Comparison of ENCODE assay signal across 1 cellular context in genomic region chr18:70334728-70335329, GRCh38.
TF ChIP-seq lines count a peak whose summit lies in the region.

No MANE protein-coding gene starts in this region.

TF ChIP-seq in HepG2, 621 proteins besides CTCF, POLR2A, EP300 and RAD21 (continued from another document and continues in another):
- 0 out of 2 replicates have a peak, but pooled peaks have one; percentile 45 for TF ChIP-seq PRDM10 (CRISPR knock-in tag; IDR thresholded peaks at IDR 0.05; ENCODE audit: low read depth)
- TF ChIP-seq AKAP8 (CRISPR knock-in tag; IDR thresholded peaks at IDR 0.05) = no peak
- TF ChIP-seq ZNF710 (CRISPR knock-in tag; IDR thresholded peaks at IDR 0.05; ENCODE audit: borderline replicate concordance) = peak; percentile 93; the same call in 1 of the 2 replicates
- 0 out of 2 replicates have a peak, but pooled peaks have one; percentile 74 for TF ChIP-seq ZNF792 (CRISPR knock-in tag; IDR thresholded peaks at IDR 0.05)
- TF ChIP-seq KDM4B (CRISPR knock-in tag; IDR thresholded peaks at IDR 0.05) = peak; percentile 55; the same call in 1 of the 2 replicates
- no peak for TF ChIP-seq GABPA (IDR thresholded peaks at IDR 0.05; ENCODE audit: low read depth, low read length)
- TF ChIP-seq GABPA (CRISPR knock-in tag; IDR thresholded peaks at IDR 0.05; ENCODE audit: low read depth) = peak; percentile 37
- TF ChIP-seq JUNB (CRISPR knock-in tag; IDR thresholded peaks at IDR 0.05; ENCODE audit: borderline replicate concordance) = no peak
- no peak for TF ChIP-seq MBD4 (IDR thresholded peaks at IDR 0.05; ENCODE audit: borderline replicate concordance, low read length)
- TF ChIP-seq STAG1 (CRISPR knock-in tag; IDR thresholded peaks at IDR 0.05) = peak; percentile 30
- TF ChIP-seq ZNF616 (CRISPR knock-in tag; IDR thresholded peaks at IDR 0.05; ENCODE audit: low read depth) = no peak
- TF ChIP-seq, protein P1, sequence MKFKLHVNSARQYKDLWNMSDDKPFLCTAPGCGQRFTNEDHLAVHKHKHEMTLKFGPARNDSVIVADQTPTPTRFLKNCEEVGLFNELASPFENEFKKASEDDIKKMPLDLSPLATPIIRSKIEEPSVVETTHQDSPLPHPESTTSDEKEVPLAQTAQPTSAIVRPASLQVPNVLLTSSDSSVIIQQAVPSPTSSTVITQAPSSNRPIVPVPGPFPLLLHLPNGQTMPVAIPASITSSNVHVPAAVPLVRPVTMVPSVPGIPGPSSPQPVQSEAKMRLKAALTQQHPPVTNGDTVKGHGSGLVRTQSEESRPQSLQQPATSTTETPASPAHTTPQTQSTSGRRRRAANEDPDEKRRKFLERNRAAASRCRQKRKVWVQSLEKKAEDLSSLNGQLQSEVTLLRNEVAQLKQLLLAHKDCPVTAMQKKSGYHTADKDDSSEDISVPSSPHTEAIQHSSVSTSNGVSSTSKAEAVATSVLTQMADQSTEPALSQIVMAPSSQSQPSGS (CRISPR knock-in tag; IDR thresholded peaks at IDR 0.05) = peak; percentile 74
- no peak for TF ChIP-seq U2AF1 (optimal IDR thresholded peaks at IDR 0.05; ENCODE audit: low read depth, low read length)
- TF ChIP-seq ZNF275 (CRISPR knock-in tag; IDR thresholded peaks at IDR 0.05; ENCODE audit: borderline replicate concordance) = no peak
- peak; percentile 45; the same call in 1 of the 2 replicates for TF ChIP-seq TAF1 (CRISPR knock-in tag; IDR thresholded peaks at IDR 0.05)
- TF ChIP-seq FOXA3 (CRISPR knock-in tag; IDR thresholded peaks at IDR 0.05) = peak; percentile 86
- TF ChIP-seq ZFYVE20 (CRISPR knock-in tag; IDR thresholded peaks at IDR 0.05; ENCODE audit: borderline replicate concordance, low read depth) = no peak
- peak; percentile 67; the same call in 1 of the 2 replicates for TF ChIP-seq RCOR2 (CRISPR knock-in tag; IDR thresholded peaks at IDR 0.05)
- TF ChIP-seq ZNF660 (CRISPR knock-in tag; IDR thresholded peaks at IDR 0.05; ENCODE audit: borderline replicate concordance, low read depth) = no peak
- peak; percentile 36; the same call in 1 of the 2 replicates for TF ChIP-seq ERF (CRISPR knock-in tag; IDR thresholded peaks at IDR 0.05)
- TF ChIP-seq, protein P2, sequence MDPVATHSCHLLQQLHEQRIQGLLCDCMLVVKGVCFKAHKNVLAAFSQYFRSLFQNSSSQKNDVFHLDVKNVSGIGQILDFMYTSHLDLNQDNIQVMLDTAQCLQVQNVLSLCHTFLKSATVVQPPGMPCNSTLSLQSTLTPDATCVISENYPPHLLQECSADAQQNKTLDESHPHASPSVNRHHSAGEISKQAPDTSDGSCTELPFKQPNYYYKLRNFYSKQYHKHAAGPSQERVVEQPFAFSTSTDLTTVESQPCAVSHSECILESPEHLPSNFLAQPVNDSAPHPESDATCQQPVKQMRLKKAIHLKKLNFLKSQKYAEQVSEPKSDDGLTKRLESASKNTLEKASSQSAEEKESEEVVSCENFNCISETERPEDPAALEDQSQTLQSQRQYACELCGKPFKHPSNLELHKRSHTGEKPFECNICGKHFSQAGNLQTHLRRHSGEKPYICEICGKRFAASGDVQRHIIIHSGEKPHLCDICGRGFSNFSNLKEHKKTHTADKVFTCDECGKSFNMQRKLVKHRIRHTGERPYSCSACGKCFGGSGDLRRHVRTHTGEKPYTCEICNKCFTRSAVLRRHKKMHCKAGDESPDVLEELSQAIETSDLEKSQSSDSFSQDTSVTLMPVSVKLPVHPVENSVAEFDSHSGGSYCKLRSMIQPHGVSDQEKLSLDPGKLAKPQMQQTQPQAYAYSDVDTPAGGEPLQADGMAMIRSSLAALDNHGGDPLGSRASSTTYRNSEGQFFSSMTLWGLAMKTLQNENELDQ (CRISPR knock-in tag; IDR thresholded peaks at IDR 0.05; ENCODE audit: borderline replicate concordance) = no peak
- peak; percentile 80 for TF ChIP-seq ZNF331 (CRISPR knock-in tag; IDR thresholded peaks at IDR 0.05)
- TF ChIP-seq ZNF558 (CRISPR knock-in tag; IDR thresholded peaks at IDR 0.05; ENCODE audit: borderline replicate concordance) = 0 out of 2 replicates have a peak, but pooled peaks have one; percentile 29
- TF ChIP-seq LCORL (IDR thresholded peaks at IDR 0.05) = no peak
- peak; percentile 72; the same call in 1 of the 2 replicates for TF ChIP-seq LCORL (CRISPR knock-in tag; IDR thresholded peaks at IDR 0.05)
- TF ChIP-seq ATF3 (CRISPR knock-in tag; IDR thresholded peaks at IDR 0.05) = peak; percentile 64; the same call in 1 of the 2 replicates
- TF ChIP-seq NCOR1 (IDR thresholded peaks at IDR 0.05; ENCODE audit: borderline replicate concordance, low read length) = peak; percentile 61; the same call in 1 of the 2 replicates
- peak; percentile 66 for TF ChIP-seq KAT8 (CRISPR knock-in tag; IDR thresholded peaks at IDR 0.05)
- TF ChIP-seq, protein P3, sequence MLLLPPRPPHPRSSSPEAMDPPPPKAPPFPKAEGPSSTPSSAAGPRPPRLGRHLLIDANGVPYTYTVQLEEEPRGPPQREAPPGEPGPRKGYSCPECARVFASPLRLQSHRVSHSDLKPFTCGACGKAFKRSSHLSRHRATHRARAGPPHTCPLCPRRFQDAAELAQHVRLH (CRISPR knock-in tag; IDR thresholded peaks at IDR 0.05; ENCODE audit: borderline replicate concordance, low read depth) = 0 out of 2 replicates have a peak, but pooled peaks have one; percentile 51
- TF ChIP-seq AGO2 (optimal IDR thresholded peaks at IDR 0.05; ENCODE audit: low read depth, low read length) = no peak
- TF ChIP-seq ZNF101 (CRISPR knock-in tag; IDR thresholded peaks at IDR 0.05; ENCODE audit: borderline replicate concordance, low read depth) = no peak
- no peak for TF ChIP-seq ZNF431 (CRISPR knock-in tag; IDR thresholded peaks at IDR 0.05; ENCODE audit: borderline replicate concordance, low read depth)
- peak; percentile 50; the same call in 1 of the 2 replicates for TF ChIP-seq PHF21A (CRISPR knock-in tag; IDR thresholded peaks at IDR 0.05)
- TF ChIP-seq CEBPZ (IDR thresholded peaks at IDR 0.05; ENCODE audit: low read length) = no peak
- TF ChIP-seq SIX1 (CRISPR knock-in tag; IDR thresholded peaks at IDR 0.05; ENCODE audit: borderline replicate concordance) = peak; percentile 91
- peak; percentile 24 for TF ChIP-seq PHF5A (CRISPR knock-in tag; IDR thresholded peaks at IDR 0.05; ENCODE audit: low read depth, unreplicated experiment)
- peak; percentile 83 to 88; a peak in 3 of 4 replicates for TF ChIP-seq NR2F1 (CRISPR knock-in tag; IDR thresholded peaks at IDR 0.05)
- TF ChIP-seq ZNF670 (CRISPR knock-in tag; IDR thresholded peaks at IDR 0.05; ENCODE audit: borderline replicate concordance) = no peak
- TF ChIP-seq UBTF (CRISPR knock-in tag; IDR thresholded peaks at IDR 0.05) = no peak
- no peak for TF ChIP-seq RARG (CRISPR knock-in tag; IDR thresholded peaks at IDR 0.05; ENCODE audit: low read depth)
- TF ChIP-seq KLF11 (CRISPR knock-in tag; IDR thresholded peaks at IDR 0.05) = no peak
- TF ChIP-seq FOXK1 (CRISPR knock-in tag; IDR thresholded peaks at IDR 0.05; ENCODE audit: borderline replicate concordance, low read depth) = peak; percentile 45; the same call in 1 of the 2 replicates
- no peak for TF ChIP-seq SOX6 (IDR thresholded peaks at IDR 0.05)
- TF ChIP-seq SOX6 (CRISPR knock-in tag; IDR thresholded peaks at IDR 0.05) = peak; percentile 69
- TF ChIP-seq RBFOX2 (IDR thresholded peaks at IDR 0.05; ENCODE audit: low read depth, low read length) = 0 out of 2 replicates have a peak, but pooled peaks have one; percentile 6
- TF ChIP-seq KDM6A (CRISPR knock-in tag; IDR thresholded peaks at IDR 0.05; ENCODE audit: low read depth) = peak; percentile 82
- peak; percentile 70; the same call in 1 of the 2 replicates for TF ChIP-seq SALL1 (CRISPR knock-in tag; IDR thresholded peaks at IDR 0.05)
- no peak for TF ChIP-seq KDM1A (CRISPR knock-in tag; IDR thresholded peaks at IDR 0.05)
- peak; percentile 67 for TF ChIP-seq POLR2G (IDR thresholded peaks at IDR 0.05; ENCODE audit: low read depth, low read length)
- no peak for TF ChIP-seq ZNF501 (CRISPR knock-in tag; IDR thresholded peaks at IDR 0.05)
- no peak for TF ChIP-seq NAIF1 (CRISPR knock-in tag; IDR thresholded peaks at IDR 0.05; ENCODE audit: borderline replicate concordance)
- peak; percentile 64 for TF ChIP-seq TCF7 (IDR thresholded peaks at IDR 0.05; ENCODE audit: low read depth)
